In genomic region chr1:46053734-46054133, GRCh38 we compare ENCODE assay signal across 2 cellular contexts.
A peak's percentile ranks its signal among the peaks of the same experiment; 100 is the strongest.
TF ChIP-seq lines count a peak whose summit lies in the region.

No MANE protein-coding gene starts in this region.

TF ChIP-seq in K562, 482 proteins besides CTCF, POLR2A, EP300 and RAD21 (continues in another document):
- TF ChIP-seq MAZ (CRISPR knock-in tag; conservative IDR thresholded peaks at IDR 0.05 in 1 of 2, IDR thresholded peaks at IDR 0.05 in 1 of 2) (no peak), SMARCC2 (IDR thresholded peaks at IDR 0.05; ENCODE audit: low read depth) (no peak), ZBTB2 (IDR thresholded peaks at IDR 0.05) (no peak), RHOXF2B (CRISPR knock-in tag; conservative IDR thresholded peaks at IDR 0.05) (no peak), DEAF1 (CRISPR knock-in tag; IDR thresholded peaks at IDR 0.05) (no peak), MAFG (tag; conservative IDR thresholded peaks at IDR 0.05) (no peak), ZKSCAN8 (CRISPR knock-in tag; IDR thresholded peaks at IDR 0.05) (no peak), KAT7 (CRISPR knock-in tag; IDR thresholded peaks at IDR 0.05; ENCODE audit: borderline replicate concordance) (no peak), MCM3 (IDR thresholded peaks at IDR 0.05) (no peak), E2F8 (IDR thresholded peaks at IDR 0.05; ENCODE audit: low read depth, partially characterized antibody) (no peak), TBP (optimal IDR thresholded peaks at IDR 0.05; ENCODE audit: low read depth, low read length) (no peak), TEAD2 (tag; IDR thresholded peaks at IDR 0.05) (0 out of 2 replicates have a peak, but pooled peaks have one; percentile 54), FOXA3 (CRISPR knock-in tag; conservative IDR thresholded peaks at IDR 0.05 in 1 of 2, IDR thresholded peaks at IDR 0.05 in 1 of 2) (peak; percentile 96), USF2 (CRISPR knock-in tag; IDR thresholded peaks at IDR 0.05) (peak; percentile 86), ZNF224 (CRISPR knock-in tag; IDR thresholded peaks at IDR 0.05) (no peak), NR1H2 (CRISPR knock-in tag; IDR thresholded peaks at IDR 0.05) (no peak), ADNP (tag; IDR thresholded peaks at IDR 0.05) (0 out of 2 replicates have a peak, but pooled peaks have one; percentile 44), CBFA2T2 (conservative IDR thresholded peaks at IDR 0.05) (0 out of 2 replicates have a peak, but pooled peaks have one; percentile 3), OTX1 (CRISPR knock-in tag; IDR thresholded peaks at IDR 0.05) (no peak), POU5F1 (IDR thresholded peaks at IDR 0.05; ENCODE audit: borderline replicate concordance, low read depth, low read length, partially characterized antibody) (peak; percentile 23)

TF ChIP-seq in HepG2, 621 proteins besides CTCF, POLR2A, EP300 and RAD21:
- no peak for TF ChIP-seq ZNF549 (CRISPR knock-in tag; IDR thresholded peaks at IDR 0.05)
- TF ChIP-seq REXO4 (CRISPR knock-in tag; IDR thresholded peaks at IDR 0.05; ENCODE audit: borderline replicate concordance), result no peak
- no peak for TF ChIP-seq ATF6 (CRISPR knock-in tag; conservative IDR thresholded peaks at IDR 0.05)
